In the genomic region with DNA sequence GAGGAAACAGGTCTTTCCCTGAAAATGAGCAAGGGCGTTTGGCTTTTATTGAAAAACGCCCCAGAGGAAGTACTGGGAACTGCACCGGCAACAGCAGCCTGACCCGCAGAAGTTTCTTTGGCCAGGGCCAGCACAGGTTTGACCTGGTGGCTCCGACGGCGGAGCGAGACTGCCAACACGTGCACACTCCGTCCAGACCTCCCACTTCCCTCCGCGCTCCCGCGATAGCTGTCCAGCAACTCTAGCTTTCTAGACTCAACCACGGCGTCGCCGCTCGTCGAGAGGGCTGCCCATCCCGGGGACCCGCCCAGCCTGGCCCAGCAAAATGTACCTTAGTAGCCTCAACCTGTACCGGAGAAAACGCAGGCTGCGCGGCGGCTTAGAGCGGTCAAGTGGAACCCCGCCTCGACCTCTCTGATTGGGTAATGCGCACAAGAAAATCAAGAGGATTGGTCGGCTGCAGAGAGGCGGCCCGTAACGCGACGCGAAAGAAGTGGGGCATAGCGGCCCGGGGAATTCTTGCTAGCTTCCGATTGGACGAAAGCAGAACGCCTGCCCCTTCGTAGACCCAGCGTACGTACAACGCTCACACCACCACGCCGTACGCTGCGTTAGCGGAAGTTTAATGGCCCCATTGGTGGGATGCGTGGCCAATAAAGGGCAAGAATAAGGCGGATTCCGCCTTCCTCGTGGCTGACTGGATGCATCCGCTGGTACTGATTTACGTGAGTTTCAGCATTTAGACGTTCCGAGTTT, we compare ENCODE assay signal across 8 cellular contexts. TPM values are rescaled to one million over a fixed set of nuclear protein-coding genes. Genes with fewer than 3 reads are reported as not detected.
DNase-seq lines count a peak whose midpoint lies in the region; ATAC-seq lines count a peak whose summit lies in the region.

Gene WDR89 (minus strand): TSS at position 399 of the 756 bp plus-strand sequence. CDS start 41,929 bp downstream, outside the sequence.

- H3K27ac Mint-ChIP-seq in IgD-negative memory B cell: peak within 1 kb of the TSS; percentile 87 to 99 (median 98)

- no peaks in the 10 kb centered on the region for H3K27me3 Mint-ChIP-seq in IgD-negative memory B cell

- H3K4me3 Mint-ChIP-seq in IgD-negative memory B cell: peak within 1 kb of the TSS; percentile 84 to 99 (median 96)

- DNase-seq in DMS153 treated with DMSO at 0.1 percent for 48 hours (lab: John Stamatoyannopoulos, UW; ENCODE audit: unreplicated experiment): peak; percentile 99
- DNase-seq in OCI-M1 (lab: John Stamatoyannopoulos, UW): peak; percentile 98
- DNase-seq in activated T-cell treated with anti-CD3 and anti-CD28 coated beads for 24 hours (ENCODE audit: low read depth): peak; percentile 93
- peak; percentile 95 for DNase-seq in epidermal melanocyte (ENCODE audit: insufficient read length, low spot score)
- peak; percentile 100 for DNase-seq in middle frontal gyrus (ENCODE audit: extremely low spot score, low spot score)
- DNase-seq in stimulated activated CD8-positive, alpha-beta memory T cell treated with anti-CD3 and anti-CD28 coated beads, Interleukin-2, amount 100 ng/mL, for 48 hours (ENCODE audit: low read depth in 2 of 2): peak; percentile 85 to 92

- H3K36me3 Mint-ChIP-seq in IgD-negative memory B cell: peaks cover 10% of the 10 kb centered on the region

- peak; percentile 83 for ATAC-seq in GM21529 (IDR thresholded peaks at IDR 0.05; ENCODE audit: unreplicated experiment)

- peaks cover 0 to 2% (median 0%) of the 10 kb centered on the region in 3 donors for H3K9me3 Mint-ChIP-seq in IgD-negative memory B cell

- H3K4me1 Mint-ChIP-seq in IgD-negative memory B cell: peaks cover 10 to 29% (median 14%) of the 10 kb centered on the region in 3 donors

RNA-seq across cellular contexts. Expression of gene WDR89, which starts in this region (rescaled TPM):
- polyA plus RNA-seq in IgD-negative memory B cell: 15.2 TPM

Comparison
In these comparisons a context has a peak if more than half of its experiments do, and no peak if none do; other contexts are left out.
1. Peak in every context shown above with its lines: DNase-seq and ATAC-seq.